Comparison of ENCODE assay signal across 4 cellular contexts in genomic region chr16:31577411-31577810, GRCh38.
TF ChIP-seq lines count a peak whose summit lies in the region.

No MANE protein-coding gene starts in this region.

TF ChIP-seq in A549, 52 proteins besides CTCF, POLR2A, EP300 and RAD21 (continued from another document):
- TF ChIP-seq KDM5A (IDR thresholded peaks at IDR 0.05), result no peak
- peak; percentile 77 for TF ChIP-seq ZFP36 (IDR thresholded peaks at IDR 0.05; ENCODE audit: borderline replicate concordance, partially characterized antibody)
- TF ChIP-seq E2F6 (IDR thresholded peaks at IDR 0.05; ENCODE audit: borderline replicate concordance, low read depth), result no peak
- TF ChIP-seq RFX5 (IDR thresholded peaks at IDR 0.05), result no peak
- no peak for TF ChIP-seq JUN (IDR thresholded peaks at IDR 0.05)
- no peak for TF ChIP-seq GATA3 (IDR thresholded peaks at IDR 0.05; ENCODE audit: borderline replicate concordance)

TF ChIP-seq in HEK293, 187 proteins besides CTCF, POLR2A, EP300 and RAD21:
- no peak for TF ChIP-seq ZNF132 (tag by site-specific recombination; IDR thresholded peaks at IDR 0.05; ENCODE audit: borderline replicate concordance)
- peak; percentile 87 for TF ChIP-seq ZNF585B (tag by site-specific recombination; IDR thresholded peaks at IDR 0.05)
TF ChIP-seq in HEK293: peak in this region for 1.

TF ChIP-seq in K562, 482 proteins besides CTCF, POLR2A, EP300 and RAD21 (continued from another document):
- peak; percentile 38; the same call in 1 of the 2 replicates for TF ChIP-seq CEBPZ (IDR thresholded peaks at IDR 0.05; ENCODE audit: borderline replicate concordance, low read depth, low read length)
- TF ChIP-seq ZZZ3 (IDR thresholded peaks at IDR 0.05), result no peak
- peak; percentile 89 for TF ChIP-seq ZKSCAN1 (IDR thresholded peaks at IDR 0.05; ENCODE audit: low read depth, low read length)
- TF ChIP-seq HNRNPLL (IDR thresholded peaks at IDR 0.05; ENCODE audit: low read depth, low read length, poor library complexity, severe bottlenecking), result no peak
- TF ChIP-seq ZNF717 (CRISPR knock-in tag; IDR thresholded peaks at IDR 0.05), result no peak
- TF ChIP-seq SMAD4 (CRISPR knock-in tag; conservative IDR thresholded peaks at IDR 0.05), result no peak
- TF ChIP-seq ZFP36 (IDR thresholded peaks at IDR 0.05; ENCODE audit: low read depth, low read length, partially characterized antibody), result peak; percentile 79
- TF ChIP-seq PTRF (tag; IDR thresholded peaks at IDR 0.05), result no peak
- TF ChIP-seq PATZ1 (CRISPR knock-in tag; IDR thresholded peaks at IDR 0.05; ENCODE audit: borderline replicate concordance), result no peak
- TF ChIP-seq HMGN3 (IDR thresholded peaks at IDR 0.05; ENCODE audit: borderline replicate concordance, extremely low read depth, insufficient read length, low read depth, low read length), result no peak
- no peak for TF ChIP-seq ZNF695 (CRISPR knock-in tag; IDR thresholded peaks at IDR 0.05)
- no peak for TF ChIP-seq ZBTB11 (CRISPR knock-in tag; IDR thresholded peaks at IDR 0.05)
- TF ChIP-seq MEF2D (tag; conservative IDR thresholded peaks at IDR 0.05; ENCODE audit: low read depth), result no peak
- TF ChIP-seq CCNT2 (IDR thresholded peaks at IDR 0.05; ENCODE audit: borderline replicate concordance, extremely low read depth, insufficient read length, low read depth, low read length), result no peak
- TF ChIP-seq GATA2 (CRISPR knock-in tag; IDR thresholded peaks at IDR 0.05), result no peak
TF ChIP-seq in K562: peak in this region for 3.

TF ChIP-seq in SK-N-SH, 30 proteins besides CTCF, POLR2A, EP300 and RAD21 (continued from another document):
- TF ChIP-seq RCOR1 (IDR thresholded peaks at IDR 0.05; ENCODE audit: low read length), result no peak
- TF ChIP-seq SIN3A (IDR thresholded peaks at IDR 0.05; ENCODE audit: borderline replicate concordance, low read depth, low read length), result no peak
- TF ChIP-seq CHD2 (IDR thresholded peaks at IDR 0.05; ENCODE audit: low read length, partially characterized antibody), result no peak
- TF ChIP-seq USF1 (IDR thresholded peaks at IDR 0.05; ENCODE audit: borderline replicate concordance, low read depth), result no peak
- no peak for TF ChIP-seq TEAD4 (IDR thresholded peaks at IDR 0.05; ENCODE audit: borderline replicate concordance, insufficient read depth)
- no peak for TF ChIP-seq EZH2phosphoT487 (IDR thresholded peaks at IDR 0.05; ENCODE audit: borderline replicate concordance, low read depth)
